Comparison of ENCODE assay signal across 1 cellular context in genomic region chr20:50029697-50030428, GRCh38.
A peak's percentile ranks its signal among the peaks of the same experiment; 100 is the strongest.
TF ChIP-seq lines count a peak whose summit lies in the region.

No MANE protein-coding gene starts in this region.

TF ChIP-seq in K562, 482 proteins besides CTCF, POLR2A, EP300 and RAD21 (continued from another document and continues in another):
- TF ChIP-seq ZNF398 (CRISPR knock-in tag; IDR thresholded peaks at IDR 0.05) (no peak), ZNF239 (CRISPR knock-in tag; IDR thresholded peaks at IDR 0.05) (no peak), BMI1 (IDR thresholded peaks at IDR 0.05; ENCODE audit: low read length) (no peak), STAG1 (CRISPR knock-in tag; IDR thresholded peaks at IDR 0.05; ENCODE audit: borderline replicate concordance) (no peak), PHF8 (IDR thresholded peaks at IDR 0.05; ENCODE audit: borderline replicate concordance, low read length) (no peak), HDAC6 (IDR thresholded peaks at IDR 0.05; ENCODE audit: low read depth, low read length) (no peak), NR2C2 (CRISPR knock-in tag; IDR thresholded peaks at IDR 0.05) (no peak), NR2C2 (tag; IDR thresholded peaks at IDR 0.05) (no peak), ATF3 (IDR thresholded peaks at IDR 0.05) (peak; percentile 32; the same call in 1 of the 2 replicates), ATF3 (CRISPR knock-in tag; conservative IDR thresholded peaks at IDR 0.05) (no peak), TFAP4 (CRISPR knock-in tag; IDR thresholded peaks at IDR 0.05; ENCODE audit: borderline replicate concordance) (no peak; the same call in 1 of the 2 replicates), TEAD2 (tag; IDR thresholded peaks at IDR 0.05) (no peak), E4F1 (CRISPR knock-in tag; IDR thresholded peaks at IDR 0.05; ENCODE audit: borderline replicate concordance) (no peak), DEAF1 (CRISPR knock-in tag; IDR thresholded peaks at IDR 0.05) (no peak), ZNF586 (CRISPR knock-in tag; conservative IDR thresholded peaks at IDR 0.05) (no peak), STAT5B (CRISPR knock-in tag; IDR thresholded peaks at IDR 0.05) (no peak), KAT7 (CRISPR knock-in tag; IDR thresholded peaks at IDR 0.05; ENCODE audit: borderline replicate concordance) (peak; percentile 57; the same call in 1 of the 2 replicates), THRB (CRISPR knock-in tag; conservative IDR thresholded peaks at IDR 0.05) (no peak), CUX1 (CRISPR knock-in tag; IDR thresholded peaks at IDR 0.05) (no peak), GTF2F1 (IDR thresholded peaks at IDR 0.05; ENCODE audit: low read depth, low read length) (no peak), LEF1 (IDR thresholded peaks at IDR 0.05) (peak; percentile 47; the same call in 1 of the 2 replicates), TAF7 (tag; IDR thresholded peaks at IDR 0.05) (no peak), E2F8 (IDR thresholded peaks at IDR 0.05; ENCODE audit: low read depth, partially characterized antibody) (no peak), NKRF (IDR thresholded peaks at IDR 0.05; ENCODE audit: borderline replicate concordance) (no peak), MYBL2 (IDR thresholded peaks at IDR 0.05; ENCODE audit: low read depth) (no peak), MYBL2 (CRISPR knock-in tag; IDR thresholded peaks at IDR 0.05; ENCODE audit: borderline replicate concordance) (no peak), TBP (optimal IDR thresholded peaks at IDR 0.05; ENCODE audit: low read depth, low read length) (no peak), TRIM28 (IDR thresholded peaks at IDR 0.05) (peak; percentile 98), ZNF12 (CRISPR knock-in tag; IDR thresholded peaks at IDR 0.05) (no peak), FOXK1 (CRISPR knock-in tag; IDR thresholded peaks at IDR 0.05; ENCODE audit: borderline replicate concordance) (no peak), ETV6 (IDR thresholded peaks at IDR 0.05; ENCODE audit: borderline replicate concordance in 1 of 2, low read depth in 2 of 2, low read length in 1 of 2) (no peak), ETV6 (CRISPR knock-in tag; IDR thresholded peaks at IDR 0.05; ENCODE audit: borderline replicate concordance) (no peak), CBX5 (IDR thresholded peaks at IDR 0.05; ENCODE audit: borderline replicate concordance, low read depth) (peak; percentile 73; the same call in 1 of the 2 replicates), IRF2 (CRISPR knock-in tag; IDR thresholded peaks at IDR 0.05) (no peak), SAFB (IDR thresholded peaks at IDR 0.05; ENCODE audit: borderline replicate concordance, low read depth, low read length) (no peak), EHMT2 (IDR thresholded peaks at IDR 0.05) (peak; percentile 58; the same call in 1 of the 2 replicates), SIN3A (IDR thresholded peaks at IDR 0.05; ENCODE audit: borderline replicate concordance in 2 of 2, control insufficient read depth in 1 of 2, low read depth in 2 of 2, low read length in 2 of 2) (no peak), ZBED1 (IDR thresholded peaks at IDR 0.05) (no peak), RBM34 (IDR thresholded peaks at IDR 0.05; ENCODE audit: borderline replicate concordance, insufficient read depth, low read length) (no peak), GTF2B (IDR thresholded peaks at IDR 0.05; ENCODE audit: extremely low read depth, insufficient read length) (no peak), ZC3H8 (IDR thresholded peaks at IDR 0.05) (no peak), KLF1 (tag; IDR thresholded peaks at IDR 0.05) (no peak), POLR2G (IDR thresholded peaks at IDR 0.05; ENCODE audit: low read depth, low read length) (peak; percentile 46; the same call in 1 of the 2 replicates)
